In genomic region chr6:56542367-56543331, GRCh38 we compare ENCODE assay signal across 8 cellular contexts.
DNase-seq lines count a peak whose midpoint lies in the region; ATAC-seq and TF ChIP-seq lines count a peak whose summit lies in the region.

No MANE protein-coding gene starts in this region.

- no peak overlapping the region for H3K4me3 Mint-ChIP-seq in activated T-helper 17 cell treated with anti-CD3 and anti-CD28 coated beads, Interleukin-2, amount 50 U/mL, for 72 hours
- H3K4me3 Mint-ChIP-seq in natural killer cell treated with Interleukin-12 subunit alpha and Interleukin-12 subunit beta and Interleukin-15 and Interleukin-18, amount 100 ng/mL, for 72 hours = no peak overlapping the region

- H3K4me1 ChIP-seq in Peyer's patch = peaks cover 0 to 20% (median 2%) of the 10 kb centered on the region in 4 donors

- H3K9me3 ChIP-seq in Peyer's patch = no peaks in the 10 kb centered on the region

- peak in 3 of 6 experiments; percentile 29 to 59 (median 37) for TF ChIP-seq CTCF in Peyer's patch (IDR thresholded peaks at IDR 0.05)
- peak; percentile 22 for TF ChIP-seq CTCF in fibroblast of villous mesenchyme (IDR thresholded peaks at IDR 0.05; ENCODE audit: insufficient read depth, low read depth, low read length)

- TF ChIP-seq EP300 in Ishikawa (IDR thresholded peaks at IDR 0.05; ENCODE audit: borderline replicate concordance) = no peak

- H3K9me3 Mint-ChIP-seq in activated T-helper 17 cell treated with anti-CD3 and anti-CD28 coated beads, Interleukin-2, amount 50 U/mL, for 72 hours = no peaks in the 10 kb centered on the region
- no peaks in the 10 kb centered on the region for H3K9me3 Mint-ChIP-seq in natural killer cell treated with Interleukin-12 subunit alpha and Interleukin-12 subunit beta and Interleukin-15 and Interleukin-18, amount 100 ng/mL, for 72 hours

- H3K27me3 Mint-ChIP-seq in activated T-helper 17 cell treated with anti-CD3 and anti-CD28 coated beads, Interleukin-2, amount 50 U/mL, for 72 hours = no peaks in the 10 kb centered on the region
- H3K27me3 Mint-ChIP-seq in natural killer cell treated with Interleukin-12 subunit alpha and Interleukin-12 subunit beta and Interleukin-15 and Interleukin-18, amount 100 ng/mL, for 72 hours = no peaks in the 10 kb centered on the region

- no peaks in the 10 kb centered on the region for H3K36me3 ChIP-seq in Peyer's patch

- no peaks in the 10 kb centered on the region for H3K36me3 Mint-ChIP-seq in activated T-helper 17 cell treated with anti-CD3 and anti-CD28 coated beads, Interleukin-2, amount 50 U/mL, for 72 hours (ENCODE audit: low read depth)
- no peaks in the 10 kb centered on the region for H3K36me3 Mint-ChIP-seq in natural killer cell treated with Interleukin-12 subunit alpha and Interleukin-12 subunit beta and Interleukin-15 and Interleukin-18, amount 100 ng/mL, for 72 hours

- peak; percentile 61 to 87 for TF ChIP-seq POLR2A in Peyer's patch (IDR thresholded peaks at IDR 0.05)

- H3K4me1 Mint-ChIP-seq in activated T-helper 17 cell treated with anti-CD3 and anti-CD28 coated beads, Interleukin-2, amount 50 U/mL, for 72 hours = no peaks in the 10 kb centered on the region
- no peaks in the 10 kb centered on the region for H3K4me1 Mint-ChIP-seq in natural killer cell treated with Interleukin-12 subunit alpha and Interleukin-12 subunit beta and Interleukin-15 and Interleukin-18, amount 100 ng/mL, for 72 hours (ENCODE audit: low read depth in 2 of 2)

- peak overlapping the region; percentile 69 to 93 (median 84) for H3K27ac ChIP-seq in Peyer's patch

- H3K4me3 ChIP-seq in Peyer's patch (peak overlapping the region; percentile 42 to 69 (median 50)), fibroblast of villous mesenchyme (ENCODE audit: low read depth, low read length) (peak overlapping the region; percentile 64)

- H3K27me3 ChIP-seq in Peyer's patch = no peaks in the 10 kb centered on the region

- no peak for TF ChIP-seq RAD21 in Ishikawa (IDR thresholded peaks at IDR 0.05; ENCODE audit: low read depth)

- DNase-seq in Daoy (ENCODE audit: low read depth) = peak; percentile 98
- peak; percentile 65 to 95 (median 90) for DNase-seq in Peyer's patch
- DNase-seq in fibroblast of villous mesenchyme (ENCODE audit: low read depth) = peak; percentile 99
- peak; percentile 88 for DNase-seq in natural killer cell treated with Interleukin-12 subunit alpha and Interleukin-12 subunit beta and Interleukin-15 and Interleukin-18, amount 100 ng/mL, for 72 hours (ENCODE audit: low spot score)
- DNase-seq in stimulated activated naive CD4-positive, alpha-beta T cell (lab: John Stamatoyannopoulos, UW) = peak; percentile 20 to 76 (median 42)

- H3K27ac Mint-ChIP-seq in activated T-helper 17 cell treated with anti-CD3 and anti-CD28 coated beads, Interleukin-2, amount 50 U/mL, for 72 hours = no peak overlapping the region
- H3K27ac Mint-ChIP-seq in natural killer cell treated with Interleukin-12 subunit alpha and Interleukin-12 subunit beta and Interleukin-15 and Interleukin-18, amount 100 ng/mL, for 72 hours = no peak overlapping the region

- ATAC-seq in GM21717 (IDR thresholded peaks at IDR 0.05; ENCODE audit: unreplicated experiment) = peak; percentile 96
- peak; percentile 96 for ATAC-seq in activated T-helper 17 cell treated with anti-CD3 and anti-CD28 coated beads, Interleukin-2, amount 50 U/mL, for 72 hours (replicated peaks)
- peak; percentile 94 to 97 for ATAC-seq in natural killer cell treated with Interleukin-12 subunit alpha and Interleukin-12 subunit beta and Interleukin-15 and Interleukin-18, amount 100 ng/mL, for 72 hours

TF ChIP-seq in Ishikawa, 13 proteins besides CTCF, POLR2A, EP300 and RAD21:
- no peak for TF ChIP-seq ZBTB7A (IDR thresholded peaks at IDR 0.05; ENCODE audit: low read depth)
- 0 out of 2 replicates have a peak, but pooled peaks have one; percentile 16 for TF ChIP-seq CREB1 (IDR thresholded peaks at IDR 0.05; ENCODE audit: low read depth)
- peak; percentile 55; the same call in 1 of the 2 replicates for TF ChIP-seq YY1 (IDR thresholded peaks at IDR 0.05; ENCODE audit: low read depth)
- no peak; the same call in none of the 2 replicates for TF ChIP-seq MAX (IDR thresholded peaks at IDR 0.05)
- TF ChIP-seq TAF1 (IDR thresholded peaks at IDR 0.05; ENCODE audit: low read depth) = peak; percentile 49
- no peak; the same call in 1 of the 2 replicates for TF ChIP-seq REST (IDR thresholded peaks at IDR 0.05; ENCODE audit: low read depth)
- TF ChIP-seq USF1 (IDR thresholded peaks at IDR 0.05) = no peak; the same call in 1 of the 2 replicates
- TF ChIP-seq TCF12 (IDR thresholded peaks at IDR 0.05; ENCODE audit: low read depth) = peak; percentile 30; the same call in 1 of the 2 replicates
- peak; percentile 75 for TF ChIP-seq FOXM1 (IDR thresholded peaks at IDR 0.05; ENCODE audit: borderline replicate concordance, low read depth)

Comparison
In these comparisons a context has a peak if more than half of its experiments do, and no peak if none do; other contexts are left out.
1. Peak in every context shown above with its lines: DNase-seq, ATAC-seq, H3K4me3 ChIP-seq and H3K27ac ChIP-seq.
2. DNase-seq: peak in every context shown above with its lines; median percentile 99 in fibroblast of villous mesenchyme; 98 in Daoy; 90 in Peyer's patch; 88 in natural killer cell treated with Interleukin-12 subunit alpha and Interleukin-12 subunit beta and Interleukin-15 and Interleukin-18, amount 100 ng/mL, for 72 hours; 42 in stimulated activated naive CD4-positive, alpha-beta T cell.